In genomic region chr5:75632321-75632720, GRCh38 we compare ENCODE assay signal across 24 cellular contexts. TPM values are rescaled to one million over a fixed set of nuclear protein-coding genes. Genes with fewer than 3 reads are reported as not detected.
"Had no signal": no experiment of that assay in that cellular context is flagged by ENCODE, and none has a peak within 500 bp of the region (broad histone marks: within the 10 kb centered on the region; RNA-seq: fewer than 3 reads in every experiment).

No MANE protein-coding gene starts in this region.

- ATAC-seq: left lung; lower lobe of right lung; natural killer cell; right lobe of liver; stimulated activated effector memory CD8-positive, alpha-beta T cell treated with anti-CD3 and anti-CD28 coated beads, Interleukin-12 subunit alpha, Interleukin-12 subunit beta, amount 100 ng/mL, for 72 hours had no signal

- DNase-seq: colonic mucosa; effector CD8-positive, alpha-beta T cell; endodermal cell; esophagus squamous epithelium; foreskin melanocyte; kidney; left lung; lower lobe of right lung; natural killer cell; occipital lobe; ovary; posterior cingulate gyrus; retina; right lobe of liver; small intestine; stimulated activated CD4-positive, alpha-beta T cell treated with anti-CD3 and anti-CD28 coated beads, Interleukin-1b, Interleukin-23, amount 100 ng/mL, for 48 hours; stimulated activated CD4-positive, alpha-beta T cell treated with anti-CD3 and anti-CD28 coated beads, Interleukin-4, amount 100 ng/mL, for 1 hour; stimulated activated naive CD4-positive, alpha-beta T cell treated with Interleukin-2 at 50 U/mL for 16 hours; stomach; thyroid gland; trophoblast cell had no signal

- H3K9me3 ChIP-seq: colonic mucosa, esophagus squamous epithelium, left lung, lower lobe of right lung, ovary, right lobe of liver, stomach, thyroid gland, vagina had no signal

- H3K4me1 ChIP-seq: colonic mucosa, esophagus squamous epithelium, left lung, lower lobe of right lung, right lobe of liver, stomach, thyroid gland, vagina had no signal

- H3K36me3 ChIP-seq: colonic mucosa, esophagus squamous epithelium, left lung, lower lobe of right lung, ovary, right lobe of liver, stomach, thyroid gland, vagina had no signal

- H3K27ac ChIP-seq: colonic mucosa, esophagus squamous epithelium, hepatocyte, left lung, lower lobe of right lung, ovary, right lobe of liver, stomach, thyroid gland, vagina had no signal

- H3K27me3 ChIP-seq: colonic mucosa, esophagus squamous epithelium, hepatocyte, left lung, ovary, right lobe of liver, stomach, thyroid gland, vagina had no signal

- H3K4me3 ChIP-seq: colonic mucosa, esophagus squamous epithelium, hepatocyte, left lung, lower lobe of right lung, ovary, right lobe of liver, stomach, thyroid gland, vagina had no signal

RNA-seq across cellular contexts. Expression of gene ANKDD1B, which starts 21.1 kb away (rescaled TPM):
- total RNA-seq: vagina had no signal
